Comparison of ENCODE assay signal across 1 cellular context in genomic region chr22:31660860-31661341, GRCh38.
TF ChIP-seq lines count a peak whose summit lies in the region.

No MANE protein-coding gene starts in this region.

TF ChIP-seq in HEK293, 187 proteins besides CTCF, POLR2A, EP300 and RAD21 (continued from another document):
- peak; percentile 36; the same call in 1 of the 2 replicates for TF ChIP-seq ZNF639 (tag by site-specific recombination; IDR thresholded peaks at IDR 0.05)
- peak; percentile 59; the same call in 1 of the 2 replicates for TF ChIP-seq ZNF792 (tag by site-specific recombination; IDR thresholded peaks at IDR 0.05)
- peak; percentile 51 for TF ChIP-seq ZNF629 (tag by site-specific recombination; IDR thresholded peaks at IDR 0.05)
- TF ChIP-seq ZFHX2 (tag by site-specific recombination; conservative IDR thresholded peaks at IDR 0.05): peak; percentile 53
- TF ChIP-seq KLF17 (tag by site-specific recombination; IDR thresholded peaks at IDR 0.05): peak; percentile 89
- peak; percentile 69; the same call in 1 of the 2 replicates for TF ChIP-seq KLF1 (tag by site-specific recombination; IDR thresholded peaks at IDR 0.05)
- 0 out of 2 replicates have a peak, but pooled peaks have one; percentile 28 for TF ChIP-seq ZXDB (tag by site-specific recombination; IDR thresholded peaks at IDR 0.05)
- peak; percentile 46; the same call in 1 of the 2 replicates for TF ChIP-seq ZNF184 (tag by site-specific recombination; IDR thresholded peaks at IDR 0.05)
- 0 out of 2 replicates have a peak, but pooled peaks have one; percentile 30 for TF ChIP-seq ZNF366 (tag by site-specific recombination; conservative IDR thresholded peaks at IDR 0.05)
- peak; percentile 26; the same call in 1 of the 2 replicates for TF ChIP-seq KLF8 (tag by site-specific recombination; IDR thresholded peaks at IDR 0.05)
- TF ChIP-seq ZNF76 (tag by site-specific recombination; IDR thresholded peaks at IDR 0.05; ENCODE audit: borderline replicate concordance, low read depth): peak; percentile 14; the same call in 1 of the 2 replicates
- peak; percentile 55; the same call in 1 of the 2 replicates for TF ChIP-seq ZNF449 (tag by site-specific recombination; IDR thresholded peaks at IDR 0.05)
- TF ChIP-seq SP7 (tag by site-specific recombination; IDR thresholded peaks at IDR 0.05): peak; percentile 41; the same call in 1 of the 2 replicates
TF ChIP-seq in HEK293: peak in this region for 14; not testable (repeated sequence) for 173.
